In genomic region chr22:50582562-50583293, GRCh38 we compare ENCODE assay signal across 8 cellular contexts. TPM values are rescaled to one million over a fixed set of nuclear protein-coding genes. Genes with fewer than 3 reads are reported as not detected.
DNase-seq lines count a peak whose midpoint lies in the region; ATAC-seq, FAIRE-seq and TF ChIP-seq lines count a peak whose summit lies in the region.

Gene CHKB, minus strand, starts transcription at chr22:50582849. Its CDS starts 68 bp downstream, at chr22:50582781.

- peak; percentile 96 for FAIRE-seq in colon (lab: Jason Lieb, UNC)

- no peaks in the 10 kb centered on the region for H3K27me3 ChIP-seq in BE2C

- H3K4me1 ChIP-seq in BE2C = no peaks in the 10 kb centered on the region

- 0 out of 2 replicates have a peak, but pooled peaks cover 3% of the 10 kb centered on the region for H3K36me3 ChIP-seq in BE2C

- peak; percentile 83 for ATAC-seq in HG03460 (IDR thresholded peaks at IDR 0.05; ENCODE audit: unreplicated experiment)

- H3K9me3 ChIP-seq in BE2C = no peaks in the 10 kb centered on the region

- DNase-seq in BE2C = peak; percentile 100
- peak; percentile 99 for DNase-seq in GM19240 (ENCODE audit: insufficient read length, low spot score)
- DNase-seq in NCI-H526 (lab: John Stamatoyannopoulos, UW) = peak; percentile 87 to 98
- peak; percentile 99 for DNase-seq in activated CD4-positive, alpha-beta T cell treated with anti-CD3 and anti-CD28 coated beads for 48 hours
- DNase-seq in kidney glomerular epithelial cell (lab: John Stamatoyannopoulos, UW) = peak; percentile 97
- DNase-seq in stimulated activated CD4-positive, alpha-beta T cell treated with anti-CD3 and anti-CD28 coated beads, Interleukin-1b, Interleukin-23, amount 100 ng/mL, for 1 hour (ENCODE audit: low read depth in 2 of 2) = peak; percentile 95

- TF ChIP-seq CTCF in BE2C (IDR thresholded peaks at IDR 0.05; ENCODE audit: low read depth, low read length) = no peak

- H3K4me3 ChIP-seq in BE2C (ENCODE audit: low read depth, low read length) = peak within 1 kb of the TSS; percentile 81

RNA-seq across cellular contexts. Expression of gene CHKB, which starts in this region (rescaled TPM):
- 107 TPM for polyA plus RNA-seq in BE2C (2012; ENCODE audit: insufficient read depth, insufficient read length, low read depth)

Comparison
In these comparisons a context has a peak if more than half of its experiments do, and no peak if none do; other contexts are left out.
1. Peak in every context shown above with its lines: DNase-seq, ATAC-seq and H3K4me3 ChIP-seq.